ENCODE assay signal across 8 cellular contexts in the genomic region with DNA sequence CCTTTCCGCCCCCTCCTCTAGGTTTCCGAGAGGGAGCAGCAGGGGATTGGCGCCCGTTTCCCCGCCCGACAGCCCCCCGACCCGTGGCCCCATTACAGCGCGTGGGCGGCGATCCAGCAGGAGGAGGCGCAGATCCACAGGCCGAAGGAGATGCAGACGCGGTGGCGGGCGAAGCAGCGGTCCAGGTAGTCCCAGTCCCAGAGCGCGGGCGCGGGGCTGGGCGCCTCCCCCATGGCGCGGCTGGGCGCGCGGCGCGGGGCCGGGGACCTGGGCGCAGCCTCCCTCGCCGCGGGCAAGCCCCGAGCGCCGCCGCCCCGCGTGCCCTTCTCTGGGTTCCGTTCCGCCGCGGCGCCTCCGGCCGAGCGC. TPM values are rescaled to one million over a fixed set of nuclear protein-coding genes. Genes with fewer than 3 reads are reported as not detected.
DNase-seq lines count a peak whose midpoint lies in the region; ATAC-seq and TF ChIP-seq lines count a peak whose summit lies in the region.

No MANE protein-coding gene starts in this region.

- no peaks in the 10 kb centered on the region for H3K27me3 Mint-ChIP-seq in activated CD8-positive, alpha-beta T cell treated with anti-CD3 and anti-CD28 coated beads for 36 hours

- H4K20me1 ChIP-seq in hepatocyte (ENCODE audit: insufficient read depth, poor library complexity, severe bottlenecking), result no peaks in the 10 kb centered on the region

- peaks cover 2% of the 10 kb centered on the region for H3K36me3 Mint-ChIP-seq in activated CD8-positive, alpha-beta T cell treated with anti-CD3 and anti-CD28 coated beads for 36 hours (ENCODE audit: low read depth)

- H3K9me3 ChIP-seq in ES-I3 (ENCODE audit: control insufficient read depth, insufficient read depth, low read length), result peaks cover 12% of the 10 kb centered on the region
- H3K9me3 ChIP-seq in hepatocyte (ENCODE audit: low read depth), result no peaks in the 10 kb centered on the region
- H3K9me3 ChIP-seq in skeletal muscle tissue (ENCODE audit: control insufficient read depth in 3 of 3, low read length in 3 of 3), result no peaks in the 10 kb centered on the region

- peak overlapping the region; percentile 76 for H3K9ac ChIP-seq in ES-I3 (ENCODE audit: low read depth, low read length)
- peak overlapping the region; percentile 45 to 64 (median 57) for H3K9ac ChIP-seq in skeletal muscle tissue (ENCODE audit: low read depth in 1 of 3, low read length in 3 of 3)

- peak; percentile 47 for ATAC-seq in GM21360 (IDR thresholded peaks at IDR 0.05; ENCODE audit: unreplicated experiment)
- peak; percentile 66 for ATAC-seq in activated CD8-positive, alpha-beta T cell treated with anti-CD3 and anti-CD28 coated beads for 36 hours

- H2AFZ ChIP-seq in hepatocyte, result peak overlapping the region; percentile 96

- POLR2A ChIA-PET in activated CD8-positive, alpha-beta T cell treated with anti-CD3 and anti-CD28 coated beads for 36 hours (lab: Charles Lee), result no interaction called here

- H3K4me2 ChIP-seq in hepatocyte, result peak overlapping the region; percentile 78

- H3K9me2 ChIP-seq in hepatocyte (replicated peaks; ENCODE audit: insufficient read depth), result no peaks in the 10 kb centered on the region

- peaks cover 3% of the 10 kb centered on the region for H3K79me2 ChIP-seq in hepatocyte

- H3K4me1 Mint-ChIP-seq in activated CD8-positive, alpha-beta T cell treated with anti-CD3 and anti-CD28 coated beads for 36 hours (ENCODE audit: low read depth), result peaks cover 4% of the 10 kb centered on the region

- peak overlapping the region; percentile 83 for H3K4me3 Mint-ChIP-seq in activated CD8-positive, alpha-beta T cell treated with anti-CD3 and anti-CD28 coated beads for 36 hours

- no peak for TF ChIP-seq CTCF in activated CD8-positive, alpha-beta T cell treated with anti-CD3 and anti-CD28 coated beads for 36 hours (IDR thresholded peaks at IDR 0.05)
- TF ChIP-seq CTCF in hepatocyte (IDR thresholded peaks at IDR 0.05; ENCODE audit: poor library complexity), result no peak
- no peak for TF ChIP-seq CTCF in GM13977 (IDR thresholded peaks at IDR 0.05; ENCODE audit: extremely low read depth, insufficient read depth, missing control alignments)

- peak overlapping the region; percentile 57 for H3K27ac Mint-ChIP-seq in activated CD8-positive, alpha-beta T cell treated with anti-CD3 and anti-CD28 coated beads for 36 hours

- CTCF ChIA-PET in activated CD8-positive, alpha-beta T cell treated with anti-CD3 and anti-CD28 coated beads for 36 hours (lab: Charles Lee), result interaction anchor here (0.7 to 1.6 kb wide), 8 partner anchors 10 to 234 kb away, joined by 3 to 6 read pairs (median 4); a partner anchor contains a TSS

- H3K9me3 Mint-ChIP-seq in activated CD8-positive, alpha-beta T cell treated with anti-CD3 and anti-CD28 coated beads for 36 hours, result peaks cover 2% of the 10 kb centered on the region

- 2% methylated on average over 32 of the region's 50 CpGs for WGBS in hepatocyte (ENCODE audit: low lambda C conversion rate, missing lambda C conversion rate)

- peaks cover 4% of the 10 kb centered on the region; the same call in 1 of the 2 replicates for H3K4me1 ChIP-seq in ES-I3 (ENCODE audit: insufficient read depth, low read length)
- H3K4me1 ChIP-seq in hepatocyte (ENCODE audit: insufficient read depth), result no peaks in the 10 kb centered on the region
- H3K4me1 ChIP-seq in skeletal muscle tissue (ENCODE audit: control insufficient read depth in 3 of 3, insufficient read depth in 3 of 3, low read length in 3 of 3), result peaks cover 3 to 11% (median 6%) of the 10 kb centered on the region in 3 donors

- DNase-seq in HK-2 (ENCODE audit: unreplicated experiment), result peak; percentile 60
- peak; percentile 32 for DNase-seq in activated CD8-positive, alpha-beta T cell treated with anti-CD3 and anti-CD28 coated beads for 36 hours
- peak; percentile 61 for DNase-seq in hepatocyte (ENCODE audit: low spot score)
- no peak for DNase-seq in NCI-H446 treated with DMSO at 0.1 percent for 48 hours (lab: John Stamatoyannopoulos, UW)
- no peak for DNase-seq in GM13977 (ENCODE audit: low spot score)

- in situ Hi-C loops in GM13977 (cut with MboI; ENCODE audit: low pct_unique_long_range_greater_than_20kb, low sequenced_read_pairs, unreplicated experiment), result no loop called here

- intact Hi-C loops in activated CD8-positive, alpha-beta T cell treated with anti-CD3 and anti-CD28 coated beads for 36 hours (cut with micrococcal nuclease), result no loop called here

- peak overlapping the region; percentile 69 for H3K4me3 ChIP-seq in hepatocyte
- peak overlapping the region; percentile 69 to 81 (median 81) for H3K4me3 ChIP-seq in skeletal muscle tissue (ENCODE audit: low read length in 3 of 3)

- peaks cover 7% of the 10 kb centered on the region; the same call in 1 of the 2 replicates for H3K36me3 ChIP-seq in ES-I3 (ENCODE audit: insufficient read depth, low read length)
- H3K36me3 ChIP-seq in hepatocyte (replicated peaks; ENCODE audit: insufficient read depth, low read depth), result no peaks in the 10 kb centered on the region
- H3K36me3 ChIP-seq in skeletal muscle tissue (ENCODE audit: control insufficient read depth in 3 of 3, insufficient read depth in 3 of 3, low read length in 3 of 3), result peaks cover 0 to 8% (median 2%) of the 10 kb centered on the region in 3 donors

- no peaks in the 10 kb centered on the region for H3K27me3 ChIP-seq in hepatocyte
- H3K27me3 ChIP-seq in skeletal muscle tissue (ENCODE audit: control insufficient read depth in 3 of 3, insufficient read depth in 3 of 3, low read length in 3 of 3), result no peaks in the 10 kb centered on the region

- H3K27ac ChIP-seq in hepatocyte (peak overlapping the region; percentile 83), skeletal muscle tissue (ENCODE audit: low read depth, low read length) (no peak overlapping the region)

RNA-seq across cellular contexts. Expression of a gene that starts 0.3 kb away (rescaled TPM):
- total RNA-seq in activated CD8-positive, alpha-beta T cell treated with anti-CD3 and anti-CD28 coated beads for 36 hours, result 1 to 10 TPM; 4.4 to 5.0 TPM
- total RNA-seq in hepatocyte (6.5 and 6.6 TPM in 2 replicates), skeletal muscle tissue (14.1 TPM)
- 9.1 and 11.9 TPM in 2 replicates for polyA plus RNA-seq in hepatocyte

RNA-seq across cellular contexts. Expression of a gene that starts 39.0 kb away (rescaled TPM):
- 10 to 100 TPM; 36.5 to 41.3 TPM for total RNA-seq in activated CD8-positive, alpha-beta T cell treated with anti-CD3 and anti-CD28 coated beads for 36 hours
- 29.5 and 36.0 TPM in 2 replicates for total RNA-seq in hepatocyte
- polyA plus RNA-seq in hepatocyte, result 25.4 and 27.0 TPM in 2 replicates
- total RNA-seq in skeletal muscle tissue, result 36.5 TPM

RNA-seq across cellular contexts. Expression of a gene that starts 52.7 kb away (rescaled TPM):
- total RNA-seq in activated CD8-positive, alpha-beta T cell treated with anti-CD3 and anti-CD28 coated beads for 36 hours, result 1 to 10 TPM; 3.3 to 3.9 TPM
- total RNA-seq in hepatocyte, result 18.9 and 20.3 TPM in 2 replicates
- 24.9 and 29.7 TPM in 2 replicates for polyA plus RNA-seq in hepatocyte
- 15.7 TPM for total RNA-seq in skeletal muscle tissue

Comparison
In these comparisons a context has a peak if more than half of its experiments do, and no peak if none do; other contexts are left out.
1. DNase-seq: peak in HK-2 (single experiment), activated CD8-positive, alpha-beta T cell treated with anti-CD3 and anti-CD28 coated beads for 36 hours (single experiment) and hepatocyte (single experiment); none in NCI-H446 treated with DMSO at 0.1 percent for 48 hours (single experiment) and GM13977 (single experiment).